Comparison of ENCODE assay signal across 10 cellular contexts in the genomic region with DNA sequence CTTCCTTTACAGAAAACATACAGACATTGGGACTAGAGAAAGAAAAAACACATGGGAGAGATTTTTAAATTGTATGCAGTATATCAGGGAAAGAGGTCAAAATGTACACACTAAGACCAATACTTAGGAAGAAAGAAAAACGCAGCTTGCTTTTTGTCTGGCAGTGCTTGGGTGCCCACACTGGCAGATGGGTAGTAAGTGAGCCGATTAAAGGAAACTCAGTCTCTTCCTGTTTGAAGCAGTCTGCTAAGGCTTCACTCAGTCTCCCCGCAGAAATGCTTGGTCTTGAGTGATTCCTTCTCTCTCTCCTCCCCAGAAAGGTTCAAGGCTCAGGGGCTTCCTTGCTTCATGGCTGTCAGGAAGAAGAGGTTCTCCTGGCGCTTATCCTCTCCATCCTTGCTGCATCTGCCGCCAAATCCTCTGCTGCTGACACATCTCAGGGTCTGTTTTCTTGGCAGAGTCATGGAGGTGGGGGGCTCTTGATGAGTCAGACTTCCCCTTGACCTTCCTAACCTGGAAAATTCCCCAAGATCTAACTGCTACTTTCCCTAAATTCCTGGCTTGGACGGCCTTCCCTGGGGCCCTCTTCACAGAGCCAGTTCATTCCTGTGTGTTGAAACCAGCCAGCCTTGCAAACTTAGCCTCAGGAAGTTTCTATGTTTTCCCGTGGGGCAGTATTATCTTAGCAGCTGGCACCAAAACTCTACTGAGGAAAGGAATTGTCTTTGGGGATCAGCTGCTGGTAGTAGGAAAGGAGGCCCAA. TPM values are rescaled to one million over a fixed set of nuclear protein-coding genes. Genes with fewer than 3 reads are reported as not detected.
DNase-seq lines count a peak whose midpoint lies in the region; ATAC-seq and FAIRE-seq lines count a peak whose summit lies in the region.
"Had no signal": no experiment of that assay in that cellular context is flagged by ENCODE, and none has a peak within 500 bp of the region (broad histone marks: within the 10 kb centered on the region; RNA-seq: fewer than 3 reads in every experiment).

No MANE protein-coding gene starts in this region.

- H3K27ac Mint-ChIP-seq in activated CD4-positive, alpha-beta T cell treated with anti-CD3 and anti-CD28 coated beads, Interleukin-2, amount 10 ng/mL, durations not matched to agents 24 days and 14 days, result peak overlapping the region; percentile 84
- peak overlapping the region; percentile 73 for H3K27ac Mint-ChIP-seq in stimulated activated memory B cell treated with anti-CD40 and anti-IgM and Interleukin-4, amounts not matched to agents 10 μg/mL and 1 μg/mL and 100 μg/mL, for 72 hours

- H3K36me3 Mint-ChIP-seq in activated CD4-positive, alpha-beta T cell treated with anti-CD3 and anti-CD28 coated beads, Interleukin-2, amount 10 ng/mL, durations not matched to agents 24 days and 14 days (ENCODE audit: low read depth), result no peaks in the 10 kb centered on the region
- no peaks in the 10 kb centered on the region for H3K36me3 Mint-ChIP-seq in stimulated activated memory B cell treated with anti-CD40 and anti-IgM and Interleukin-4, amounts not matched to agents 10 μg/mL and 1 μg/mL and 100 μg/mL, for 72 hours

- H3K9me3 Mint-ChIP-seq in activated CD4-positive, alpha-beta T cell treated with anti-CD3 and anti-CD28 coated beads, Interleukin-2, amount 10 ng/mL, durations not matched to agents 24 days and 14 days, result peaks cover 3% of the 10 kb centered on the region
- H3K9me3 Mint-ChIP-seq in stimulated activated memory B cell treated with anti-CD40 and anti-IgM and Interleukin-4, amounts not matched to agents 10 μg/mL and 1 μg/mL and 100 μg/mL, for 72 hours, result no peaks in the 10 kb centered on the region

- ATAC-seq in stimulated activated memory B cell treated with anti-CD40 and anti-IgM and Interleukin-4, amounts not matched to agents 10 μg/mL and 1 μg/mL and 100 μg/mL, for 72 hours, result peak; percentile 66

- intact Hi-C loops in activated CD4-positive, alpha-beta T cell treated with anti-CD3 and anti-CD28 coated beads, Interleukin-2, amount 10 ng/mL, durations not matched to agents 24 days and 14 days (cut with micrococcal nuclease), result no loop called here

- peak overlapping the region; percentile 56 for H3K4me3 Mint-ChIP-seq in activated CD4-positive, alpha-beta T cell treated with anti-CD3 and anti-CD28 coated beads, Interleukin-2, amount 10 ng/mL, durations not matched to agents 24 days and 14 days
- H3K4me3 Mint-ChIP-seq in stimulated activated memory B cell treated with anti-CD40 and anti-IgM and Interleukin-4, amounts not matched to agents 10 μg/mL and 1 μg/mL and 100 μg/mL, for 72 hours, result peak overlapping the region; percentile 36

- peak; percentile 76 for DNase-seq in activated CD4-positive, alpha-beta T cell treated with anti-CD3 and anti-CD28 coated beads, Interleukin-2, amount 10 ng/mL, durations not matched to agents 24 days and 14 days
- DNase-seq in activated CD4-positive, alpha-beta T cell treated with anti-CD3 and anti-CD28 coated beads for 4 hours, result no peak
- DNase-seq in RCC 7860 (ENCODE audit: low spot score), result peak; percentile 31
- no peak for DNase-seq in epithelial cell of prostate (ENCODE audit: low read depth, low spot score)
- DNase-seq in COLO829 (ENCODE audit: low spot score), result no peak
- no peak for DNase-seq in anterior cingulate cortex (lab: John Stamatoyannopoulos, UW)
- DNase-seq in NCI-H1436 treated with DMSO at 0.1 percent for 48 hours (lab: John Stamatoyannopoulos, UW), result no peak

- FAIRE-seq in RCC 7860 (lab: Jason Lieb, UNC), result no peak

- peaks cover 53% of the 10 kb centered on the region for H3K4me1 Mint-ChIP-seq in activated CD4-positive, alpha-beta T cell treated with anti-CD3 and anti-CD28 coated beads, Interleukin-2, amount 10 ng/mL, durations not matched to agents 24 days and 14 days
- H3K4me1 Mint-ChIP-seq in stimulated activated memory B cell treated with anti-CD40 and anti-IgM and Interleukin-4, amounts not matched to agents 10 μg/mL and 1 μg/mL and 100 μg/mL, for 72 hours, result peaks cover 50% of the 10 kb centered on the region

- H3K27ac ChIP-seq in epithelial cell of prostate, result peak overlapping the region; percentile 7
- H3K27ac ChIP-seq: C4-2B, KMS-11 had no signal

- H3K27me3 Mint-ChIP-seq in activated CD4-positive, alpha-beta T cell treated with anti-CD3 and anti-CD28 coated beads, Interleukin-2, amount 10 ng/mL, durations not matched to agents 24 days and 14 days, result no peaks in the 10 kb centered on the region
- no peaks in the 10 kb centered on the region for H3K27me3 Mint-ChIP-seq in stimulated activated memory B cell treated with anti-CD40 and anti-IgM and Interleukin-4, amounts not matched to agents 10 μg/mL and 1 μg/mL and 100 μg/mL, for 72 hours

RNA-seq across cellular contexts. Expression of gene TMSB10, which starts 10.5 kb away (rescaled TPM):
- total RNA-seq in activated CD4-positive, alpha-beta T cell treated with anti-CD3 and anti-CD28 coated beads, Interleukin-2, amount 10 ng/mL, durations not matched to agents 24 days and 14 days, result 2,196 and 2,218 TPM in 2 replicates

RNA-seq across cellular contexts. Expression of gene TRABD2A, which starts 14.1 kb away (rescaled TPM):
- 56.3 and 59.6 TPM in 2 replicates for total RNA-seq in activated CD4-positive, alpha-beta T cell treated with anti-CD3 and anti-CD28 coated beads, Interleukin-2, amount 10 ng/mL, durations not matched to agents 24 days and 14 days

Comparison
In these comparisons a context has a peak if more than half of its experiments do, and no peak if none do; other contexts are left out.
1. DNase-seq: peak in activated CD4-positive, alpha-beta T cell treated with anti-CD3 and anti-CD28 coated beads, Interleukin-2, amount 10 ng/mL, durations not matched to agents 24 days and 14 days (single experiment) and RCC 7860 (single experiment); none in activated CD4-positive, alpha-beta T cell treated with anti-CD3 and anti-CD28 coated beads for 4 hours (0 of 2), epithelial cell of prostate (single experiment), COLO829 (single experiment), anterior cingulate cortex (0 of 58) and NCI-H1436 treated with DMSO at 0.1 percent for 48 hours (single experiment).